30 cellular contexts compared by ENCODE assay signal in the genomic region with DNA sequence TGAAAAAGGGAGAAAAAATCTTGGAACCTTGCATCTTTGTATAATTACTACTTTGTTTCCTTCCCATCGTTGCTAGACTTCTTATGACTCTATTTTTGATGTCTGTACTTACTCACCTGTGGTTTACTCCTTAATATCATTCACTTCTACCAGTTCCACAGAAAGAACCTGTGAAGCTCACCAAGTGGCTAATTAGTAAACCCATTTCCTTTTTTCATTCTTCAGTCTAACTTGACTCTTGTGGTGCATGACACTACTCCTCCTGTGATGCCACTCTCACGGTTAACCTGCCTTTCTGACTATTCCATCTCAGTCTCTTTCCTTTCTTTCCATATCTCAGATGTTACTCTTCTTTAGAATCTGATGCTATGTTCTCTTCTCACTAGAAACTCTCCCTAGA. TPM values are rescaled to one million over a fixed set of nuclear protein-coding genes. Genes with fewer than 3 reads are reported as not detected.
DNase-seq lines count a peak whose midpoint lies in the region; ATAC-seq and TF ChIP-seq lines count a peak whose summit lies in the region.
"Had no signal": no experiment of that assay in that cellular context is flagged by ENCODE, and none has a peak within 500 bp of the region (broad histone marks: within the 10 kb centered on the region; RNA-seq: fewer than 3 reads in every experiment).

No MANE protein-coding gene starts in this region.

- no peaks in the 10 kb centered on the region for H3K79me2 ChIP-seq in OCI-LY3 (ENCODE audit: low read length)

- no peak overlapping the region for H3K4me3 ChIP-seq in OCI-LY3 (ENCODE audit: low read length)
- H3K4me3 ChIP-seq: A549, right lobe of liver, stomach, thyroid gland, vagina had no signal

- peak; percentile 43 to 52 for ATAC-seq in activated T-cell treated with anti-CD3 and anti-CD28 coated beads, Interleukin-2, amount 50 U/mL, for 4 hours
- peak; percentile 70 for ATAC-seq in GM21447 (IDR thresholded peaks at IDR 0.05; ENCODE audit: unreplicated experiment)
- peak; percentile 82 for ATAC-seq in stimulated activated naive CD8-positive, alpha-beta T cell treated with anti-CD3 and anti-CD28 coated beads, Interleukin-15, Interleukin-2, amounts not matched to agents 100 U/mL and 50 U/mL, for 24 hours
- ATAC-seq: A549, HepG2, left ventricle myocardium superior, Panc1, right lobe of liver had no signal

- H3K27me3 Mint-ChIP-seq in activated T-cell treated with anti-CD3 and anti-CD28 coated beads, Interleukin-2, amount 50 U/mL, for 4 hours (ENCODE audit: low read depth), result no peaks in the 10 kb centered on the region
- H3K27me3 Mint-ChIP-seq: CD4-positive, alpha-beta memory T cell had no signal

- no peaks in the 10 kb centered on the region for H3K9me3 ChIP-seq in OCI-LY3 (ENCODE audit: insufficient read depth, low read length)
- H3K9me3 ChIP-seq: A549, right lobe of liver, stomach, thyroid gland, vagina had no signal

- no peaks in the 10 kb centered on the region for H3K36me3 ChIP-seq in OCI-LY3 (replicated peaks; ENCODE audit: low read depth, low read length)
- H3K36me3 ChIP-seq: brain microvascular endothelial cell, right lobe of liver, stomach, thyroid gland, vagina, WERI-Rb-1 had no signal

- peaks cover 5% of the 10 kb centered on the region for H3K36me3 Mint-ChIP-seq in activated T-cell treated with anti-CD3 and anti-CD28 coated beads, Interleukin-2, amount 50 U/mL, for 4 hours (ENCODE audit: insufficient read depth)

- H3K9ac ChIP-seq in OCI-LY3 (ENCODE audit: low read length), result no peak overlapping the region

- H3K4me1 ChIP-seq in OCI-LY3 (ENCODE audit: low read length), result peaks cover 8% of the 10 kb centered on the region
- H3K4me1 ChIP-seq: right lobe of liver had no signal

- H3K4me1 Mint-ChIP-seq in activated T-cell treated with anti-CD3 and anti-CD28 coated beads, Interleukin-2, amount 50 U/mL, for 4 hours (ENCODE audit: low read depth), result peaks cover 6% of the 10 kb centered on the region

- H3K4me2 ChIP-seq in OCI-LY3 (ENCODE audit: low read length), result 0 out of 2 replicates have a peak overlapping the region, but pooled peaks have one; percentile 6
- H3K4me2 ChIP-seq: A549 had no signal

- H3K27me3 ChIP-seq in OCI-LY3 (ENCODE audit: low read depth, low read length), result no peaks in the 10 kb centered on the region
- H3K27me3 ChIP-seq: brain microvascular endothelial cell, right lobe of liver, stomach, thyroid gland, vagina had no signal

- no peak overlapping the region for H2AFZ ChIP-seq in OCI-LY3 (ENCODE audit: low read depth, low read length)

- no peak for DNase-seq in activated T-cell treated with anti-CD3 and anti-CD28 coated beads, Interleukin-2, amount 50 U/mL, for 4 hours
- DNase-seq in activated T-cell treated with anti-CD3 and anti-CD28 coated beads, Interleukin-2, amount 50 U/mL, for 48 hours, result no peak
- DNase-seq in stimulated activated naive CD8-positive, alpha-beta T cell treated with anti-CD3 and anti-CD28 coated beads, Interleukin-15, Interleukin-2, amounts not matched to agents 100 U/mL and 50 U/mL, for 24 hours, result no peak
- DNase-seq in NCI-H2227 treated with DMSO at 0.1 percent for 48 hours (lab: John Stamatoyannopoulos, UW) (no peak), NCI-H1694 treated with DMSO at 0.1 percent for 48 hours (lab: John Stamatoyannopoulos, UW) (no peak), NCI-H446 treated with DMSO at 0.1 percent for 48 hours (lab: John Stamatoyannopoulos, UW) (no peak)
- DNase-seq: activated CD4-positive, alpha-beta T cell treated with anti-CD3 and anti-CD28 coated beads, Interleukin-2, amount 50 U/mL, for 1 hour; activated gamma-delta T cell treated with Interleukin-2 at 50 U/mL for 16 hours; AML-193; brain microvascular endothelial cell; CD4-positive, alpha-beta memory T cell; HCEC 1CT; Karpas-422; left ventricle myocardium superior; NCI-H1694; NCI-H2171; NCI-H524 treated with DMSO at 0.1 percent for 48 hours; posterior cingulate gyrus; right lobe of liver; SHP77 treated with DMSO at 0.1 percent for 48 hours; stimulated activated CD4-positive, alpha-beta T cell treated with anti-CD3 and anti-CD28 coated beads, Interleukin-12 subunit alpha, Interleukin-12 subunit beta, amount 100 ng/mL, for 4 hours; stomach; thyroid gland; WERI-Rb-1 had no signal

- H4K20me1 ChIP-seq in OCI-LY3 (ENCODE audit: insufficient read depth, low read length), result no peaks in the 10 kb centered on the region

- no peak overlapping the region for H3K27ac ChIP-seq in OCI-LY3 (ENCODE audit: low read length)
- H3K27ac ChIP-seq: A549, brain microvascular endothelial cell, right lobe of liver, stomach, thyroid gland, vagina, WERI-Rb-1 had no signal

- TF ChIP-seq CTCF in OCI-LY3 (IDR thresholded peaks at IDR 0.05; ENCODE audit: low read depth, low read length), result no peak

- no peaks in the 10 kb centered on the region for H3K9me3 Mint-ChIP-seq in activated T-cell treated with anti-CD3 and anti-CD28 coated beads, Interleukin-2, amount 50 U/mL, for 4 hours
- H3K9me3 Mint-ChIP-seq: CD4-positive, alpha-beta memory T cell had no signal

- H3K4me3 Mint-ChIP-seq in activated T-cell treated with anti-CD3 and anti-CD28 coated beads, Interleukin-2, amount 50 U/mL, for 4 hours, result no peak overlapping the region
- H3K4me3 Mint-ChIP-seq: CD4-positive, alpha-beta memory T cell had no signal

RNA-seq across cellular contexts. Expression of a gene that starts 14.6 kb away (rescaled TPM):
- 1 to 10 TPM; 2.0 to 2.4 (median 2.0) TPM for total RNA-seq in activated T-cell treated with anti-CD3 and anti-CD28 coated beads, Interleukin-2, amount 50 U/mL, for 4 hours
